28 cellular contexts compared by ENCODE assay signal in genomic region chr10:19935106-19935505, GRCh38.
"Had no signal": no experiment of that assay in that cellular context is flagged by ENCODE, and none has a peak within 500 bp of the region (broad histone marks: within the 10 kb centered on the region; RNA-seq: fewer than 3 reads in every experiment).

No MANE protein-coding gene starts in this region.

- H3K36me3 Mint-ChIP-seq: activated naive CD4-positive, alpha-beta T cell treated with anti-CD3 and anti-CD28 coated beads, Interleukin-2, amount 10 ng/mL, durations not matched to agents 7 days and 5 days; activated naive CD8-positive, alpha-beta T cell treated with anti-CD3 and anti-CD28 coated beads for 36 hours had no signal

- DNase-seq: activated B cell treated with CpG ODN at 0.5 μM for 24 hours; activated CD4-positive, alpha-beta T cell treated with anti-CD3 and anti-CD28 coated beads for 1 hour; activated CD4-positive, alpha-beta T cell treated with anti-CD3 and anti-CD28 coated beads, Interleukin-2, amount 10 ng/mL, durations not matched to agents 24 days and 14 days; activated CD4-positive, alpha-beta T cell treated with anti-CD3 and anti-CD28 coated beads, Interleukin-2, amount 50 U/mL, for 48 hours; activated CD8-positive, alpha-beta memory T cell treated with anti-CD3 and anti-CD28 coated beads for 24 hours; activated gamma-delta T cell treated with Interleukin-2 at 50 U/mL for 16 hours; activated naive CD4-positive, alpha-beta T cell treated with anti-CD3 and anti-CD28 coated beads, Interleukin-2, amount 10 ng/mL, durations not matched to agents 7 days and 5 days; activated naive CD8-positive, alpha-beta T cell treated with anti-CD3 and anti-CD28 coated beads for 36 hours; activated T-cell treated with anti-CD3 and anti-CD28 coated beads for 4 hours; activated T-cell treated with anti-CD3 and anti-CD28 coated beads, Interleukin-2, amount 50 U/mL, for 48 hours; brain microvascular endothelial cell; Karpas-422; NCI-H1048; NCI-H1417; NCI-H1930; NCI-H2171; NCI-H2227 treated with DMSO at 0.1 percent for 48 hours; NCI-H510A; NCI-H774; NK-92 treated with Interleukin-12 subunit alpha and Interleukin-12 subunit beta, amount 100 ng/mL, for 24 hours; OCI-M1; Right ventricle myocardium superior; T-helper 17 cell; T1000 had no signal

- H3K27ac Mint-ChIP-seq: activated B cell treated with CpG ODN at 0.5 μM for 24 hours; activated CD4-positive, alpha-beta T cell treated with anti-CD3 and anti-CD28 coated beads, Interleukin-2, amount 10 ng/mL, durations not matched to agents 24 days and 14 days; activated naive CD4-positive, alpha-beta T cell treated with anti-CD3 and anti-CD28 coated beads, Interleukin-2, amount 10 ng/mL, durations not matched to agents 7 days and 5 days; activated naive CD8-positive, alpha-beta T cell treated with anti-CD3 and anti-CD28 coated beads for 36 hours; activated T-helper 17 cell treated with anti-CD3 and anti-CD28 coated beads, Interleukin-2, amount 50 U/mL, for 72 hours; T-helper 17 cell had no signal

- H3K27ac ChIP-seq: brain microvascular endothelial cell, cardiac muscle cell, RWPE1 had no signal

- H3K27me3 ChIP-seq: brain microvascular endothelial cell, cardiac muscle cell had no signal

- H3K9me3 Mint-ChIP-seq: activated naive CD8-positive, alpha-beta T cell treated with anti-CD3 and anti-CD28 coated beads for 36 hours had no signal

- H3K36me3 ChIP-seq: brain microvascular endothelial cell, cardiac muscle cell had no signal

- H3K4me3 ChIP-seq: cardiac muscle cell, K562 had no signal

- H3K4me1 Mint-ChIP-seq: activated CD4-positive, alpha-beta T cell treated with anti-CD3 and anti-CD28 coated beads, Interleukin-2, amount 10 ng/mL, durations not matched to agents 24 days and 14 days; activated naive CD4-positive, alpha-beta T cell treated with anti-CD3 and anti-CD28 coated beads, Interleukin-2, amount 10 ng/mL, durations not matched to agents 7 days and 5 days; activated naive CD8-positive, alpha-beta T cell treated with anti-CD3 and anti-CD28 coated beads for 36 hours; activated T-helper 17 cell treated with anti-CD3 and anti-CD28 coated beads, Interleukin-2, amount 50 U/mL, for 72 hours; T-helper 17 cell had no signal

- H3K27me3 Mint-ChIP-seq: activated B cell treated with CpG ODN at 0.5 μM for 24 hours; activated CD4-positive, alpha-beta T cell treated with anti-CD3 and anti-CD28 coated beads, Interleukin-2, amount 10 ng/mL, durations not matched to agents 24 days and 14 days; activated naive CD4-positive, alpha-beta T cell treated with anti-CD3 and anti-CD28 coated beads, Interleukin-2, amount 10 ng/mL, durations not matched to agents 7 days and 5 days; activated naive CD8-positive, alpha-beta T cell treated with anti-CD3 and anti-CD28 coated beads for 36 hours; activated T-helper 17 cell treated with anti-CD3 and anti-CD28 coated beads, Interleukin-2, amount 50 U/mL, for 72 hours; T-helper 17 cell had no signal

- H3K4me3 Mint-ChIP-seq: activated B cell treated with CpG ODN at 0.5 μM for 24 hours; activated CD4-positive, alpha-beta T cell treated with anti-CD3 and anti-CD28 coated beads, Interleukin-2, amount 10 ng/mL, durations not matched to agents 24 days and 14 days; activated naive CD4-positive, alpha-beta T cell treated with anti-CD3 and anti-CD28 coated beads, Interleukin-2, amount 10 ng/mL, durations not matched to agents 7 days and 5 days; activated naive CD8-positive, alpha-beta T cell treated with anti-CD3 and anti-CD28 coated beads for 36 hours; activated T-helper 17 cell treated with anti-CD3 and anti-CD28 coated beads, Interleukin-2, amount 50 U/mL, for 72 hours; T-helper 17 cell had no signal
